14 cellular contexts compared by ENCODE assay signal in the genomic region with DNA sequence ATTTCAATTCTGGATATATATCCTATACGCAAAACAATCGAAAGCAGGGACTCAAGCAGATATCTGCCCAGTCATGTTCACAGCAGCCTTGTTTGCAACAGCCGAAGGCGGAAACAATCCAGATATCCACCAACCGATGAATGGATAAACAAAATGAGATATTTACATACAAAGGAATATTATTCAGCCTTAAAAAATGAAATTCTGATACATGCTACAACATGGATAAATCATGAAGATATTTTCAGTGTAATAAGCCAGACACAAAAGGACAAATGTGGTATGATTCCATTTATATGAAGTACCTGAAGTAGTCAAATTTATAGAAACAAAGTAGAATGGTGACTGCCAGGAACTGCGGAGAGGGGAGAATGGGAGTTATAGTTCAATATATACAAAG. TPM values are rescaled to one million over a fixed set of nuclear protein-coding genes. Genes with fewer than 3 reads are reported as not detected.
DNase-seq lines count a peak whose midpoint lies in the region; ATAC-seq and TF ChIP-seq lines count a peak whose summit lies in the region.
"Had no signal": no experiment of that assay in that cellular context is flagged by ENCODE, and none has a peak within 500 bp of the region (broad histone marks: within the 10 kb centered on the region; RNA-seq: fewer than 3 reads in every experiment).

No MANE protein-coding gene starts in this region.

- H3K4me3 Mint-ChIP-seq in natural killer cell = no peak overlapping the region
- H3K4me3 Mint-ChIP-seq in natural killer cell treated with Interleukin-12 subunit alpha and Interleukin-12 subunit beta and Interleukin-15 and Interleukin-18, amount 100 ng/mL, for 72 hours = no peak overlapping the region
- no peak overlapping the region for H3K4me3 Mint-ChIP-seq in activated naive CD8-positive, alpha-beta T cell treated with anti-CD3 and anti-CD28 coated beads, Interleukin-2, amount 50 U/mL, for 24 hours

- TF ChIP-seq CTCF in natural killer cell (IDR thresholded peaks at IDR 0.05) (no peak), mucosa of descending colon (IDR thresholded peaks at IDR 0.05) (no peak)

- H3K4me1 Mint-ChIP-seq in natural killer cell = peaks cover 18 to 38% of the 10 kb centered on the region in 2 donors
- peaks cover 17 to 18% of the 10 kb centered on the region in 2 donors for H3K4me1 Mint-ChIP-seq in natural killer cell treated with Interleukin-12 subunit alpha and Interleukin-12 subunit beta and Interleukin-15 and Interleukin-18, amount 100 ng/mL, for 72 hours (ENCODE audit: low read depth in 2 of 2)
- H3K4me1 Mint-ChIP-seq in activated naive CD8-positive, alpha-beta T cell treated with anti-CD3 and anti-CD28 coated beads, Interleukin-2, amount 50 U/mL, for 24 hours = peaks cover 36% of the 10 kb centered on the region

- no peak for ATAC-seq in natural killer cell
- ATAC-seq in natural killer cell treated with Interleukin-12 subunit alpha and Interleukin-12 subunit beta and Interleukin-15 and Interleukin-18, amount 100 ng/mL, for 72 hours = no peak
- ATAC-seq in activated naive CD8-positive, alpha-beta T cell treated with anti-CD3 and anti-CD28 coated beads, Interleukin-2, amount 50 U/mL, for 24 hours = no peak
- no peak for ATAC-seq in mucosa of descending colon
- no peak for ATAC-seq in HG02884 (IDR thresholded peaks at IDR 0.05; ENCODE audit: unreplicated experiment)

- no peaks in the 10 kb centered on the region for H3K4me1 ChIP-seq in mucosa of descending colon (ENCODE audit: low read depth)

- H3K27me3 Mint-ChIP-seq in natural killer cell (ENCODE audit: low read depth in 2 of 2) = no peaks in the 10 kb centered on the region
- no peaks in the 10 kb centered on the region for H3K27me3 Mint-ChIP-seq in natural killer cell treated with Interleukin-12 subunit alpha and Interleukin-12 subunit beta and Interleukin-15 and Interleukin-18, amount 100 ng/mL, for 72 hours
- no peaks in the 10 kb centered on the region for H3K27me3 Mint-ChIP-seq in activated naive CD8-positive, alpha-beta T cell treated with anti-CD3 and anti-CD28 coated beads, Interleukin-2, amount 50 U/mL, for 24 hours

- no peaks in the 10 kb centered on the region for H3K9me3 ChIP-seq in mucosa of descending colon

- no peak overlapping the region for H3K4me3 ChIP-seq in mucosa of descending colon
- H3K4me3 ChIP-seq: GM23248, SK-N-MC had no signal

- H3K36me3 ChIP-seq in mucosa of descending colon (ENCODE audit: low read depth) = no peaks in the 10 kb centered on the region

- intact Hi-C loops in natural killer cell (cut with micrococcal nuclease) (no loop called here), mucosa of descending colon (cut with DNase I, micrococcal nuclease) (no loop called here)

- DNase-seq in natural killer cell (no peak), mucosa of descending colon (no peak)
- no peak for DNase-seq in natural killer cell treated with Interleukin-12 subunit alpha and Interleukin-12 subunit beta and Interleukin-15 and Interleukin-18, amount 100 ng/mL, for 72 hours (ENCODE audit: low spot score)
- no peak for DNase-seq in activated naive CD8-positive, alpha-beta T cell treated with anti-CD3 and anti-CD28 coated beads, Interleukin-2, amount 50 U/mL, for 24 hours
- DNase-seq: DMS79 treated with DMSO at 0.1 percent for 48 hours, GM23248, HCEC 1CT, MV-4-11, NCI-H1417, NCI-H1930, NCI-H69, Right ventricle myocardium superior had no signal

- H3K9me3 Mint-ChIP-seq in natural killer cell = no peaks in the 10 kb centered on the region
- no peaks in the 10 kb centered on the region for H3K9me3 Mint-ChIP-seq in natural killer cell treated with Interleukin-12 subunit alpha and Interleukin-12 subunit beta and Interleukin-15 and Interleukin-18, amount 100 ng/mL, for 72 hours
- H3K9me3 Mint-ChIP-seq in activated naive CD8-positive, alpha-beta T cell treated with anti-CD3 and anti-CD28 coated beads, Interleukin-2, amount 50 U/mL, for 24 hours = peaks cover 5% of the 10 kb centered on the region

- H3K36me3 Mint-ChIP-seq in natural killer cell = peaks cover 6% of the 10 kb centered on the region
- H3K36me3 Mint-ChIP-seq in natural killer cell treated with Interleukin-12 subunit alpha and Interleukin-12 subunit beta and Interleukin-15 and Interleukin-18, amount 100 ng/mL, for 72 hours = peaks cover 7% of the 10 kb centered on the region
- H3K36me3 Mint-ChIP-seq in activated naive CD8-positive, alpha-beta T cell treated with anti-CD3 and anti-CD28 coated beads, Interleukin-2, amount 50 U/mL, for 24 hours (ENCODE audit: low read depth) = peaks cover 27% of the 10 kb centered on the region

- H3K27ac Mint-ChIP-seq in natural killer cell = peak overlapping the region; percentile 1 to 8
- H3K27ac Mint-ChIP-seq in natural killer cell treated with Interleukin-12 subunit alpha and Interleukin-12 subunit beta and Interleukin-15 and Interleukin-18, amount 100 ng/mL, for 72 hours = no peak overlapping the region
- H3K27ac Mint-ChIP-seq in activated naive CD8-positive, alpha-beta T cell treated with anti-CD3 and anti-CD28 coated beads, Interleukin-2, amount 50 U/mL, for 24 hours = peak overlapping the region; percentile 59

RNA-seq across cellular contexts. Expression of a gene that starts 15.6 kb away (rescaled TPM):
- total RNA-seq in natural killer cell (10 to 100 TPM; 68.1 to 91.3 (median 75.5) TPM), mucosa of descending colon (10 to 100 TPM; 34.4 to 64.8 (median 36.3) TPM)
- total RNA-seq in natural killer cell treated with Interleukin-12 subunit alpha and Interleukin-12 subunit beta and Interleukin-15 and Interleukin-18, amount 100 ng/mL, for 72 hours = 10 to 100 TPM; 58.5 to 76.6 TPM

RNA-seq across cellular contexts. Expression of a gene that starts 39.4 kb away (rescaled TPM):
- 100 to 1,000 TPM; 244 to 322 (median 291) TPM for total RNA-seq in natural killer cell
- total RNA-seq in natural killer cell treated with Interleukin-12 subunit alpha and Interleukin-12 subunit beta and Interleukin-15 and Interleukin-18, amount 100 ng/mL, for 72 hours = 100 to 1,000 TPM; 161 to 205 TPM
- total RNA-seq in mucosa of descending colon = 10 to 100 TPM; 44.3 to 65.6 (median 46.5) TPM

RNA-seq across cellular contexts. Expression of a gene that starts 51.3 kb away (rescaled TPM):
- 100 to 1,000 TPM; 144 to 166 (median 154) TPM for total RNA-seq in natural killer cell
- 100 to 1,000 TPM; 103 to 129 TPM for total RNA-seq in natural killer cell treated with Interleukin-12 subunit alpha and Interleukin-12 subunit beta and Interleukin-15 and Interleukin-18, amount 100 ng/mL, for 72 hours
- total RNA-seq in mucosa of descending colon = 10 to 100 TPM; 30.0 to 47.3 (median 47.1) TPM

RNA-seq across cellular contexts. Expression of a gene that starts 56.2 kb away (rescaled TPM):
- 10 to 100 TPM; 20.7 to 21.5 (median 21.2) TPM for total RNA-seq in natural killer cell
- total RNA-seq in natural killer cell treated with Interleukin-12 subunit alpha and Interleukin-12 subunit beta and Interleukin-15 and Interleukin-18, amount 100 ng/mL, for 72 hours = 10 to 100 TPM; 65.6 to 74.2 TPM
- 10 to 100 TPM; 66.7 to 74.7 (median 66.7) TPM for total RNA-seq in mucosa of descending colon

Comparison
In these comparisons a context has a peak if more than half of its experiments do, and no peak if none do; other contexts are left out.
1. H3K27ac Mint-ChIP-seq: peak in natural killer cell (2 of 2) and activated naive CD8-positive, alpha-beta T cell treated with anti-CD3 and anti-CD28 coated beads, Interleukin-2, amount 50 U/mL, for 24 hours (single experiment); none in natural killer cell treated with Interleukin-12 subunit alpha and Interleukin-12 subunit beta and Interleukin-15 and Interleukin-18, amount 100 ng/mL, for 72 hours (0 of 2).